In genomic region chr4:6768539-6768905, GRCh38 we compare ENCODE assay signal across 11 cellular contexts. TPM values are rescaled to one million over a fixed set of nuclear protein-coding genes. Genes with fewer than 3 reads are reported as not detected.
A peak's percentile ranks its signal among the peaks of the same experiment; 100 is the strongest.
DNase-seq lines count a peak whose midpoint lies in the region; ATAC-seq and TF ChIP-seq lines count a peak whose summit lies in the region.
"Had no signal": no experiment of that assay in that cellular context is flagged by ENCODE, and none has a peak within 500 bp of the region (broad histone marks: within the 10 kb centered on the region; RNA-seq: fewer than 3 reads in every experiment).

No MANE protein-coding gene starts in this region.

- H3F3A ChIP-seq in GM23248 (ENCODE audit: insufficient read depth) (0 out of 2 replicates have a peak, but pooled peaks cover 11% of the 10 kb centered on the region), PC-9 (ENCODE audit: insufficient read depth, low read depth) (peaks cover 25% of the 10 kb centered on the region)

- intact Hi-C loops in PC-9 (cut with micrococcal nuclease; ENCODE audit: unreplicated experiment), result no loop called here
- intact Hi-C loops in psoas muscle (cut with DNase I), result loop anchor here (5.0 kb wide), 1 partner anchor 36 kb away; no protein-coding TSS in a partner anchor

- H3K27me3 Mint-ChIP-seq in glutamatergic neuron (ENCODE audit: unreplicated experiment), result peaks cover under 1% of the 10 kb centered on the region

- H4K20me1 ChIP-seq in GM23248 (ENCODE audit: insufficient read depth) (no peaks in the 10 kb centered on the region), PC-9 (ENCODE audit: insufficient read depth) (no peaks in the 10 kb centered on the region)

- H3K4me3 Mint-ChIP-seq in glutamatergic neuron (ENCODE audit: unreplicated experiment), result no peak overlapping the region

- peak overlapping the region; percentile 37; the same call in 1 of the 2 replicates for H3K9ac ChIP-seq in GM23248

- no peaks in the 10 kb centered on the region for H3K36me3 Mint-ChIP-seq in glutamatergic neuron (ENCODE audit: unreplicated experiment)

- peak overlapping the region; percentile 80 for H2AFZ ChIP-seq in GM23248
- H2AFZ ChIP-seq in PC-9, result 0 out of 2 replicates have a peak overlapping the region, but pooled peaks have one; percentile 52

- H3K4me2 ChIP-seq in GM23248 (ENCODE audit: unreplicated experiment), result peak overlapping the region; percentile 21
- peak overlapping the region; percentile 68 for H3K4me2 ChIP-seq in PC-9

- POLR2A ChIA-PET in PC-9 (lab: Charles Lee; ENCODE audit: unreplicated experiment), result interaction anchor here (0.5 to 0.9 kb wide), 4 partner anchors 36 to 970 kb away, joined by 3 to 9 read pairs (median 4); partner anchors contain the start of gene GRPEL1

- CTCF ChIA-PET in PC-9 (lab: Charles Lee), result no interaction called here

- H3K27me3 ChIP-seq in GM23248 (replicated peaks; ENCODE audit: insufficient read depth) (no peaks in the 10 kb centered on the region), PC-9 (ENCODE audit: insufficient read depth, low read depth) (no peaks in the 10 kb centered on the region), psoas muscle (ENCODE audit: insufficient read depth in 3 of 3, low read length in 2 of 3) (no peaks in the 10 kb centered on the region)

- H3K4me1 Mint-ChIP-seq in glutamatergic neuron (ENCODE audit: low read depth, unreplicated experiment), result peaks cover 34% of the 10 kb centered on the region

- H3K36me3 ChIP-seq in GM23248 (ENCODE audit: low read depth) (no peaks in the 10 kb centered on the region), PC-9 (ENCODE audit: low read depth) (no peaks in the 10 kb centered on the region), psoas muscle (ENCODE audit: insufficient read depth in 1 of 2, low read depth in 1 of 2) (no peaks in the 10 kb centered on the region)

- H3K79me2 ChIP-seq in GM23248 (ENCODE audit: insufficient read depth) (no peaks in the 10 kb centered on the region), PC-9 (ENCODE audit: low read depth) (no peaks in the 10 kb centered on the region)

- TF ChIP-seq CTCF in PC-9 (conservative IDR thresholded peaks at IDR 0.05), result no peak
- TF ChIP-seq CTCF in psoas muscle (IDR thresholded peaks at IDR 0.05), result no peak
- TF ChIP-seq CTCF in glutamatergic neuron (IDR thresholded peaks at IDR 0.05; ENCODE audit: partially characterized antibody, unreplicated experiment), result no peak

- H3K27ac Mint-ChIP-seq in glutamatergic neuron (ENCODE audit: unreplicated experiment), result no peak overlapping the region

- ATAC-seq in esophagus mucosa, result peak; percentile 20
- ATAC-seq in psoas muscle, result peak; percentile 60 to 74 (median 70)
- ATAC-seq in GM21381 (IDR thresholded peaks at IDR 0.05; ENCODE audit: unreplicated experiment), result no peak
- ATAC-seq in HG02970 (IDR thresholded peaks at IDR 0.05; ENCODE audit: low FRiP score, unreplicated experiment), result no peak
- ATAC-seq: left lobe of liver had no signal

- H3K4me1 ChIP-seq in GM23248 (ENCODE audit: insufficient read depth) (peaks cover 18% of the 10 kb centered on the region), PC-9 (replicated peaks; ENCODE audit: insufficient read depth) (peaks cover 85% of the 10 kb centered on the region), psoas muscle (peaks cover 55% of the 10 kb centered on the region)

- BruUV-seq in PC-9 (replicated peaks; lab: Mats Ljungman, UMichigan), result no TSS peak

- H3K9me2 ChIP-seq in GM23248 (ENCODE audit: insufficient read depth), result no peaks in the 10 kb centered on the region
- no peaks in the 10 kb centered on the region for H3K9me2 ChIP-seq in PC-9 (ENCODE audit: insufficient read depth)

- H3K9me3 ChIP-seq in GM23248 (ENCODE audit: low read depth), result no peaks in the 10 kb centered on the region
- H3K9me3 ChIP-seq in PC-9 (ENCODE audit: insufficient read depth, low read depth), result no peaks in the 10 kb centered on the region
- no peaks in the 10 kb centered on the region for H3K9me3 ChIP-seq in psoas muscle

- DNase-seq in GM23248, result peak; percentile 87
- peak in 1 of 2 experiments; percentile 66 for DNase-seq in PC-9
- peak; percentile 43 to 56 for DNase-seq in psoas muscle
- no peak for DNase-seq in glutamatergic neuron
- no peak for DNase-seq in inferior parietal cortex (ENCODE audit: extremely low spot score)
- DNase-seq: activated T-cell treated with anti-CD3 and anti-CD28 coated beads, Interleukin-2, amount 50 U/mL, for 1 hour; NCI-H1694 had no signal

- H3K27ac ChIP-seq in GM23248, result no peak overlapping the region
- H3K27ac ChIP-seq in PC-9, result peak overlapping the region; percentile 61
- peak overlapping the region; percentile 89 for H3K27ac ChIP-seq in psoas muscle

- 0 to 2% methylated on average over 3 to 4 of the region's 4 CpGs for WGBS in GM23248 (ENCODE audit: low coverage in 1 of 2, low lambda C conversion rate in 2 of 2, missing lambda C conversion rate in 2 of 2), 2 experiments
- 23 to 33% (median 27%) methylated on average over 4 of the region's 4 CpGs for WGBS in psoas muscle, 3 donors

- H3K4me3 ChIP-seq in GM23248, result no peak overlapping the region
- H3K4me3 ChIP-seq in PC-9, result no peak overlapping the region
- H3K4me3 ChIP-seq in psoas muscle, result peak overlapping the region; percentile 27

- no peaks in the 10 kb centered on the region for H3K9me3 Mint-ChIP-seq in glutamatergic neuron (ENCODE audit: unreplicated experiment)

- in situ Hi-C loops in GM23248 (cut with MboI), result no loop called here

RNA-seq across cellular contexts. Expression of gene KIAA0232, which starts 14.0 kb away (rescaled TPM):
- 20.6 and 32.6 TPM in 2 replicates for total RNA-seq in GM23248 (2014; rRNA removed; shearing (Covaris generic))
- polyA plus RNA-seq in GM23248 (2016; fragmentation: Nextera tagmentation; extraction: Ambion mirVana) (20.7 and 21.7 TPM in 2 replicates), psoas muscle (10 to 100 TPM in 2 of 3 donors, 1 to 10 TPM in 1; 8.7 to 53.3 (median 20.8) TPM)
- total RNA-seq in PC-9 (2021) (21.5 and 24.7 TPM in 2 replicates), esophagus mucosa (20.9 TPM), psoas muscle (10 to 100 TPM; 50.9 to 79.8 (median 56.8) TPM), glutamatergic neuron (ENCODE audit: unreplicated experiment) (64.4 TPM)

RNA-seq across cellular contexts. Expression of gene BLOC1S4, which starts 52.5 kb away (rescaled TPM):
- 22.9 and 27.3 TPM in 2 replicates for total RNA-seq in GM23248 (2014; rRNA removed; shearing (Covaris generic))
- 22.7 and 23.3 TPM in 2 replicates for polyA plus RNA-seq in GM23248 (2016; fragmentation: Nextera tagmentation; extraction: Ambion mirVana)
- 11.7 and 13.9 TPM in 2 replicates for total RNA-seq in PC-9 (2021)
- total RNA-seq in esophagus mucosa, result 9.8 TPM
- 10 to 100 TPM in 3 of 4 donors, 1 to 10 TPM in 1; 9.3 to 15.0 (median 14.2) TPM for total RNA-seq in psoas muscle
- 10 to 100 TPM in 1 of 3 donors, 1 to 10 TPM in 2; 7.6 to 13.8 (median 9.7) TPM for polyA plus RNA-seq in psoas muscle
- total RNA-seq in glutamatergic neuron (ENCODE audit: unreplicated experiment), result 22.5 TPM

RNA-seq across cellular contexts. Expression of gene MRFAP1L1, which starts 58.9 kb away (rescaled TPM):
- 44.1 and 62.6 TPM in 2 replicates for total RNA-seq in GM23248 (2014; rRNA removed; shearing (Covaris generic))
- polyA plus RNA-seq in GM23248 (2016; fragmentation: Nextera tagmentation; extraction: Ambion mirVana), result 43.9 and 46.1 TPM in 2 replicates
- total RNA-seq in PC-9 (2021), result 51.4 and 52.1 TPM in 2 replicates
- total RNA-seq in esophagus mucosa, result 28.1 TPM
- 10 to 100 TPM; 30.0 to 39.1 (median 32.4) TPM for total RNA-seq in psoas muscle
- 10 to 100 TPM; 40.5 to 79.0 (median 48.5) TPM for polyA plus RNA-seq in psoas muscle
- total RNA-seq in glutamatergic neuron (ENCODE audit: unreplicated experiment), result 66.1 TPM

Comparison
In these comparisons a context has a peak if more than half of its experiments do, and no peak if none do; other contexts are left out.
1. DNase-seq: peak in GM23248 (single experiment) and psoas muscle (2 of 2); none in glutamatergic neuron (single experiment) and inferior parietal cortex (single experiment).
2. ATAC-seq: peak in esophagus mucosa (single experiment) and psoas muscle (4 of 4); none in GM21381 (single experiment) and HG02970 (single experiment).